28 cellular contexts compared by ENCODE assay signal in genomic region chr19:53355739-53356138, GRCh38.
"Had no signal": no experiment of that assay in that cellular context is flagged by ENCODE, and none has a peak within 500 bp of the region (broad histone marks: within the 10 kb centered on the region; RNA-seq: fewer than 3 reads in every experiment).

No MANE protein-coding gene starts in this region.

- H3K4me3 Mint-ChIP-seq: mesothelial cell of epicardium, naive B cell had no signal

- H3K27me3 ChIP-seq: dorsolateral prefrontal cortex, esophagus squamous epithelium, gastrocnemius medialis, heart right ventricle, left lung had no signal

- H3K4me1 Mint-ChIP-seq: mesothelial cell of epicardium had no signal

- H3K4me1 ChIP-seq: esophagus squamous epithelium, gastrocnemius medialis, heart right ventricle, left lung, lower lobe of right lung had no signal

- FAIRE-seq: colon, endometrium, islet of Langerhans, keratinocyte had no signal

- H3K27me3 Mint-ChIP-seq: naive B cell had no signal

- ATAC-seq: esophagus mucosa, gastrocnemius medialis, heart right ventricle, left cardiac atrium, left lung, left ventricle myocardium superior, lower lobe of right lung, mucosa of descending colon had no signal

- DNase-seq: dermis blood vessel endothelial cell; dorsolateral prefrontal cortex; effector CD4-positive, alpha-beta T cell; effector memory CD4-positive, alpha-beta T cell; erythroblast; esophagus squamous epithelium; foreskin fibroblast; foreskin melanocyte; gastrocnemius medialis; glutamatergic neuron; head of caudate nucleus; heart right ventricle; hippocampal formation; left cardiac atrium; left lung; left ventricle myocardium superior; lower lobe of right lung; mesenchymal stem cell; mucosa of descending colon; naive B cell had no signal

- H3K27ac ChIP-seq: coronary artery, dorsolateral prefrontal cortex, epithelial cell of prostate, esophagus squamous epithelium, gastrocnemius medialis, heart right ventricle, left lung, lower lobe of right lung had no signal

- H3K4me3 ChIP-seq: coronary artery, dorsolateral prefrontal cortex, esophagus squamous epithelium, gastrocnemius medialis, heart right ventricle, left lung, lower lobe of right lung, mucosa of descending colon had no signal

- H3K27ac Mint-ChIP-seq: mesothelial cell of epicardium, naive B cell had no signal
